Comparison of ENCODE assay signal across 11 cellular contexts in genomic region chr6:157985378-157986155, GRCh38. TPM values are rescaled to one million over a fixed set of nuclear protein-coding genes. Genes with fewer than 3 reads are reported as not detected.
DNase-seq lines count a peak whose midpoint lies in the region; TF ChIP-seq lines count a peak whose summit lies in the region.
"Had no signal": no experiment of that assay in that cellular context is flagged by ENCODE, and none has a peak within 500 bp of the region (broad histone marks: within the 10 kb centered on the region; RNA-seq: fewer than 3 reads in every experiment).

No MANE protein-coding gene starts in this region.

- peak overlapping the region in 2 of 4 donors; percentile 8 to 15 for H3K4me3 ChIP-seq in esophagus muscularis mucosa
- peak overlapping the region in 1 of 2 donors; percentile 16 for H3K4me3 ChIP-seq in prostate gland
- H3K4me3 ChIP-seq: thoracic aorta had no signal

- WGBS in esophagus muscularis mucosa, result 68% methylated on average over 13 of the region's 13 CpGs
- WGBS in prostate gland, result 39% methylated on average over 13 of the region's 13 CpGs

- intact Hi-C loops in esophagus muscularis mucosa (cut with DNase I) (no loop called here), prostate gland (cut with DNase I) (no loop called here), CD14-positive monocyte (cut with micrococcal nuclease) (no loop called here), cardiac septum (cut with DNase I) (no loop called here)

- peaks cover 33% of the 10 kb centered on the region for H3K4me1 Mint-ChIP-seq in CD14-positive monocyte

- H3K9me3 ChIP-seq in esophagus muscularis mucosa (no peaks in the 10 kb centered on the region), prostate gland (no peaks in the 10 kb centered on the region)
- H3K9me3 ChIP-seq: thoracic aorta had no signal

- H3K4me1 ChIP-seq in esophagus muscularis mucosa (peaks cover 24 to 82% (median 79%) of the 10 kb centered on the region in 4 donors), prostate gland (replicated peaks) (peaks cover 12% of the 10 kb centered on the region)

- TF ChIP-seq POLR2A in esophagus muscularis mucosa (IDR thresholded peaks at IDR 0.05; ENCODE audit: low read depth), result no peak
- TF ChIP-seq POLR2A in prostate gland (IDR thresholded peaks at IDR 0.05), result no peak

- H3K27ac ChIP-seq in esophagus muscularis mucosa (replicated peaks in 1 of 4) (peak overlapping the region; percentile 69 to 93 (median 89)), prostate gland (peak overlapping the region; percentile 82 to 90)

- H3K36me3 ChIP-seq in esophagus muscularis mucosa, result no peaks in the 10 kb centered on the region
- H3K36me3 ChIP-seq in prostate gland, result no peaks in the 10 kb centered on the region
- H3K36me3 ChIP-seq: thoracic aorta had no signal

- H3K27me3 ChIP-seq in esophagus muscularis mucosa (peaks cover 0 to 5% (median 0%) of the 10 kb centered on the region in 4 donors), prostate gland (replicated peaks; ENCODE audit: insufficient read depth) (no peaks in the 10 kb centered on the region)

- peak overlapping the region in 1 of 2 donors; percentile 4 for H3K4me3 Mint-ChIP-seq in CD14-positive monocyte

- peaks cover 4 to 5% of the 10 kb centered on the region in 2 donors for H3K36me3 Mint-ChIP-seq in CD14-positive monocyte

- TF ChIP-seq CTCF in esophagus muscularis mucosa (IDR thresholded peaks at IDR 0.05) (no peak), prostate gland (IDR thresholded peaks at IDR 0.05) (no peak), CD14-positive monocyte (IDR thresholded peaks at IDR 0.05) (no peak)

- peaks cover 0 to 2% (median 0%) of the 10 kb centered on the region in 7 donors for H3K9me3 Mint-ChIP-seq in CD14-positive monocyte

- DNase-seq in DMS79 treated with DMSO at 0.1 percent for 48 hours (lab: John Stamatoyannopoulos, UW), result peak; percentile 73
- no peak for DNase-seq in DMS79 (lab: John Stamatoyannopoulos, UW)
- DNase-seq in NCI-H146 treated with DMSO at 0.1 percent for 48 hours (lab: John Stamatoyannopoulos, UW; ENCODE audit: unreplicated experiment), result peak; percentile 96
- no peak for DNase-seq in esophagus muscularis mucosa (ENCODE audit: extremely low spot score)
- no peak for DNase-seq in prostate gland (ENCODE audit: low spot score)
- DNase-seq in CD14-positive monocyte (ENCODE audit: low spot score), result no peak
- DNase-seq in cardiac septum (ENCODE audit: low spot score), result no peak
- DNase-seq in cerebellar cortex (ENCODE audit: low spot score), result no peak
- DNase-seq: 8988T, NCI-H187 had no signal

- no peak for TF ChIP-seq EP300 in esophagus muscularis mucosa (IDR thresholded peaks at IDR 0.05)

- peak overlapping the region in 1 of 7 donors; percentile 25 for H3K27ac Mint-ChIP-seq in CD14-positive monocyte

- peaks cover 22 to 54% (median 32%) of the 10 kb centered on the region in 3 donors for H3K27me3 Mint-ChIP-seq in CD14-positive monocyte (ENCODE audit: low read depth in 3 of 3)

RNA-seq across cellular contexts. Expression of gene SYNJ2, which starts 3.9 kb away (rescaled TPM):
- 10 to 100 TPM; 17.0 to 25.3 (median 25.1) TPM for total RNA-seq in esophagus muscularis mucosa
- 10 to 100 TPM; 19.7 to 19.9 TPM for total RNA-seq in prostate gland
- 1 to 10 TPM in 1 of 2 donors, under 1 TPM in 1; 0.82 to 1.6 TPM for polyA plus RNA-seq in CD14-positive monocyte
- total RNA-seq in cardiac septum, result 24.0 TPM

Comparison
In these comparisons a context has a peak if more than half of its experiments do, and no peak if none do; other contexts are left out.
1. DNase-seq: peak in DMS79 treated with DMSO at 0.1 percent for 48 hours (single experiment) and NCI-H146 treated with DMSO at 0.1 percent for 48 hours (single experiment); none in DMS79 (single experiment), esophagus muscularis mucosa (single experiment), prostate gland (single experiment), CD14-positive monocyte (single experiment), cardiac septum (single experiment) and cerebellar cortex (single experiment).